11 cellular contexts compared by ENCODE assay signal in genomic region chr2:108492364-108492763, GRCh38. TPM values are rescaled to one million over a fixed set of nuclear protein-coding genes. Genes with fewer than 3 reads are reported as not detected.
DNase-seq lines count a peak whose midpoint lies in the region; ATAC-seq and TF ChIP-seq lines count a peak whose summit lies in the region.
"Had no signal": no experiment of that assay in that cellular context is flagged by ENCODE, and none has a peak within 500 bp of the region (broad histone marks: within the 10 kb centered on the region; RNA-seq: fewer than 3 reads in every experiment).

No MANE protein-coding gene starts in this region.

- in situ Hi-C loops in brain microvascular endothelial cell (cut with HindIII; ENCODE audit: low pct_ligation_motif_present, low sequenced_read_pairs), result no loop called here

- H3K79me2 ChIP-seq in ACC112 (ENCODE audit: control insufficient read depth, insufficient read depth, low read length, unreplicated experiment), result no peaks in the 10 kb centered on the region

- H3K27ac ChIP-seq in ACC112 (ENCODE audit: low read depth, low read length), result peak overlapping the region; percentile 48
- H3K27ac ChIP-seq in brain microvascular endothelial cell, result peak overlapping the region; percentile 72
- no peak overlapping the region for H3K27ac ChIP-seq in aorta (ENCODE audit: low read depth in 1 of 2, low read length in 2 of 2)
- H3K27ac ChIP-seq: VCaP had no signal

- DNase-seq in HS-5 (ENCODE audit: low read depth), result peak; percentile 75
- DNase-seq in brain microvascular endothelial cell, result peak; percentile 94
- DNase-seq in kidney tubule cell (ENCODE audit: low spot score), result peak; percentile 48
- DNase-seq in aorta, result no peak
- DNase-seq in NCI-H69 (lab: John Stamatoyannopoulos, UW), result no peak
- DNase-seq in activated effector memory CD4-positive, alpha-beta T cell treated with anti-CD3 and anti-CD28 coated beads, Interleukin-2, amount 50 U/mL, for 16 hours, result no peak
- DNase-seq: activated naive CD8-positive, alpha-beta T cell treated with anti-CD3 and anti-CD28 coated beads, Interleukin-2, amount 10 ng/mL, durations not matched to agents 7 days and 5 days; CD4-positive, CD25-positive, alpha-beta regulatory T cell had no signal

- H2AFZ ChIP-seq in ACC112 (ENCODE audit: low read length, unreplicated experiment), result no peak overlapping the region

- 81 to 88% methylated on average over 4 of the region's 4 CpGs for WGBS in aorta, 2 donors

- TF ChIP-seq CTCF in brain microvascular endothelial cell (IDR thresholded peaks at IDR 0.05; ENCODE audit: low read depth, low read length, missing control alignments), result peak; percentile 11

- H3K9me3 ChIP-seq in aorta (ENCODE audit: control insufficient read depth, low read length), result no peaks in the 10 kb centered on the region

- H3K4me3 ChIP-seq in ACC112 (ENCODE audit: low read depth, low read length), result no peak overlapping the region
- no peak overlapping the region for H3K4me3 ChIP-seq in brain microvascular endothelial cell (ENCODE audit: low read depth, low read length)
- H3K4me3 ChIP-seq in aorta (ENCODE audit: low read length in 2 of 2), result no peak overlapping the region

- H3K36me3 ChIP-seq in ACC112 (ENCODE audit: insufficient read depth, low read length) (peaks cover 8% of the 10 kb centered on the region; the same call in 1 of the 2 replicates), brain microvascular endothelial cell (replicated peaks) (peaks cover 12% of the 10 kb centered on the region), aorta (ENCODE audit: control insufficient read depth in 1 of 2, insufficient read depth in 2 of 2, low read length in 1 of 2) (peaks cover 0 to 4% of the 10 kb centered on the region in 2 donors)

- peaks cover 15% of the 10 kb centered on the region for H3K4me1 ChIP-seq in ACC112 (ENCODE audit: control insufficient read depth, insufficient read depth, low read length, unreplicated experiment)
- no peaks in the 10 kb centered on the region for H3K4me1 ChIP-seq in aorta (ENCODE audit: control insufficient read depth in 1 of 2, insufficient read depth in 2 of 2, low read length in 2 of 2)

- intact Hi-C loops in aorta (cut with DNase I), result no loop called here

- ATAC-seq in HG03460 (IDR thresholded peaks at IDR 0.05; ENCODE audit: unreplicated experiment) (no peak), aorta (ENCODE audit: low FRiP score) (no peak)

- no peaks in the 10 kb centered on the region for H3K27me3 ChIP-seq in ACC112 (ENCODE audit: insufficient read depth, low read length)
- H3K27me3 ChIP-seq in brain microvascular endothelial cell (replicated peaks), result no peaks in the 10 kb centered on the region
- H3K27me3 ChIP-seq in aorta (ENCODE audit: control insufficient read depth in 1 of 2, insufficient read depth in 2 of 2, low read length in 1 of 2), result no peaks in the 10 kb centered on the region

RNA-seq across cellular contexts. Expression of gene LIMS1, which starts 41.9 kb away (rescaled TPM):
- total RNA-seq in aorta, result 100 to 1,000 TPM in 1 of 2 donors, 10 to 100 TPM in 1; 76.7 to 100 TPM
- 100 to 1,000 TPM in 1 of 2 donors, 10 to 100 TPM in 1; 48.0 to 111 TPM for polyA plus RNA-seq in aorta

RNA-seq across cellular contexts. Expression of gene GCC2, which starts 43.4 kb away (rescaled TPM):
- total RNA-seq in aorta, result 10 to 100 TPM; 52.1 to 64.6 TPM
- 10 to 100 TPM; 10.8 to 13.6 TPM for polyA plus RNA-seq in aorta

Comparison
In these comparisons a context has a peak if more than half of its experiments do, and no peak if none do; other contexts are left out.
1. H3K27ac ChIP-seq: peak in ACC112 (single experiment) and brain microvascular endothelial cell (single experiment); none in aorta (0 of 2).
2. DNase-seq: peak in HS-5 (single experiment), brain microvascular endothelial cell (single experiment) and kidney tubule cell (single experiment); none in aorta (0 of 2), NCI-H69 (single experiment) and activated effector memory CD4-positive, alpha-beta T cell treated with anti-CD3 and anti-CD28 coated beads, Interleukin-2, amount 50 U/mL, for 16 hours (single experiment).